8 cellular contexts compared by ENCODE assay signal in genomic region chr6:28161410-28162079, GRCh38.
DNase-seq lines count a peak whose midpoint lies in the region; ATAC-seq and TF ChIP-seq lines count a peak whose summit lies in the region.

No MANE protein-coding gene starts in this region.

- peak; percentile 97 for ATAC-seq in HG03354 (IDR thresholded peaks at IDR 0.05; ENCODE audit: poor library complexity, severe bottlenecking, unreplicated experiment)

- in situ Hi-C loops in GM18951 (cut with MboI; ENCODE audit: low sequenced_read_pairs, unreplicated experiment) = no loop called here

- peak; percentile 81 for TF ChIP-seq POLR2A in GM18951 (IDR thresholded peaks at IDR 0.05; ENCODE audit: extremely low read depth, insufficient read depth, insufficient read length)

- H3K27ac Mint-ChIP-seq in nephron progenitor cell = no peak overlapping the region

- no peak for TF ChIP-seq CTCF in nephron progenitor cell (IDR thresholded peaks at IDR 0.05)

- H3K4me1 Mint-ChIP-seq in nephron progenitor cell = peaks cover 12% of the 10 kb centered on the region

- H3K27me3 Mint-ChIP-seq in nephron progenitor cell (ENCODE audit: low read depth, poor library complexity) = peaks cover 18% of the 10 kb centered on the region

- peak overlapping the region; percentile 81 for H3K4me3 Mint-ChIP-seq in nephron progenitor cell

- peak; percentile 33 for DNase-seq in 8988T
- DNase-seq in OCI-M1 (lab: John Stamatoyannopoulos, UW) = peak; percentile 96
- peak; percentile 71 for DNase-seq in activated T-helper 1 cell treated with Interleukin-2 at 50 U/mL for 16 hours (ENCODE audit: low read depth)
- peak; percentile 52 for DNase-seq in fibroblast of peridontal ligament (ENCODE audit: extremely low read depth)
- peak; percentile 80 for DNase-seq in nephron progenitor cell
- DNase-seq in stimulated activated naive CD4-positive, alpha-beta T cell treated with Interleukin-2 at 50 U/mL for 16 hours (lab: John Stamatoyannopoulos, UW) = peak; percentile 63

- peaks cover 18% of the 10 kb centered on the region for H3K9me3 Mint-ChIP-seq in nephron progenitor cell

- peaks cover 53% of the 10 kb centered on the region for H3K36me3 Mint-ChIP-seq in nephron progenitor cell (ENCODE audit: low read depth)

Comparison
In these comparisons a context has a peak if more than half of its experiments do, and no peak if none do; other contexts are left out.
1. Peak in every context shown above with its lines: DNase-seq and ATAC-seq.
2. DNase-seq: peak in every context shown above with its lines; median percentile 96 in OCI-M1; 80 in nephron progenitor cell; 71 in activated T-helper 1 cell treated with Interleukin-2 at 50 U/mL for 16 hours; 63 in stimulated activated naive CD4-positive, alpha-beta T cell treated with Interleukin-2 at 50 U/mL for 16 hours; 52 in fibroblast of peridontal ligament; 33 in 8988T.